18 cellular contexts compared by ENCODE assay signal in the genomic region with DNA sequence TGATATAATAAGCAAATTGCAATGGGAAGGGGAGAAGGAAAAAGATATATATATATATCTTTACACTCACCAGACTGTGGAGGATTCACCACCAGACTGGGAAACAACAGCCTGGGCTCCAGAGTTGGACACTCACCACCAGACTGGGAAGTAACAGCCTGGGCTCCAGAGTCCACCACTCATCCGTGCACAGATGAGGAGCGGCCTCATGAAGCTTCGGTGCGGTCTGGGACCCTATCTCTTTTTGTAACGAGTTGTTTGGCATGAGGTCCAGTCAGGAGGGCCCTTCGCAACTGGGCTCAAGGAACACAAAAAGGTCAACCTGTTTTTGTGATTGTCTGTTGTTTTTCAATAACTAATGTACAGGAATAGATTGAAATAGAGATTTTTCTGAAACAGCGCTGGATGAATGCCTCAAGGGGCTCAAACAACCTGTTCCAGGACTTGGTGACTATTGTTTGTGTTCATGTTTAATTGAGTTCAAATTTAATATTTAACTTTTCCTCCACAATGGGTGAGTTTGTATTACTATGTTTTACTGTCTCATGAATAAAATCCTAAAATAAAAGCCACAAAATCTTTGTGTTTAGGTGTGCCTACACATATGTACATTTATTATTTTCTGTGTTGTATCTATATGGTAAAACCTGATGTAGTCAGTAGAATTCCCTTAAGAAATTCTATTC. TPM values are rescaled to one million over a fixed set of nuclear protein-coding genes. Genes with fewer than 3 reads are reported as not detected.
DNase-seq lines count a peak whose midpoint lies in the region; ATAC-seq and TF ChIP-seq lines count a peak whose summit lies in the region.
"Had no signal": no experiment of that assay in that cellular context is flagged by ENCODE, and none has a peak within 500 bp of the region (broad histone marks: within the 10 kb centered on the region; RNA-seq: fewer than 3 reads in every experiment).

No MANE protein-coding gene starts in this region.

- TF ChIP-seq RAD21 in liver (IDR thresholded peaks at IDR 0.05): no peak

- DNase-seq in colonic mucosa (peak; percentile 60), renal cortical epithelial cell (ENCODE audit: low read depth) (peak; percentile 73), midbrain (lab: John Stamatoyannopoulos, UW) (no peak), uterus (no peak)
- no peak for DNase-seq in activated CD4-positive, CD25-positive, alpha-beta regulatory T cell treated with anti-CD3 and anti-CD28 coated beads, Interleukin-2, amount 50 U/mL, for 72 hours
- DNase-seq: ACHN, COR-L47, DMS153, H7, NCI-H187 treated with DMSO at 0.1 percent for 48 hours, NCI-H345, NCI-H69, RPMI8226, SIG-M5 had no signal

- H3K27me3 ChIP-seq in DOHH2 (ENCODE audit: control insufficient read depth, low read length): no peaks in the 10 kb centered on the region
- H3K27me3 ChIP-seq in colonic mucosa: no peaks in the 10 kb centered on the region
- no peaks in the 10 kb centered on the region for H3K27me3 ChIP-seq in liver (ENCODE audit: control insufficient read depth in 4 of 4, insufficient read depth in 4 of 4, low read length in 3 of 4)
- no peaks in the 10 kb centered on the region for H3K27me3 ChIP-seq in gastroesophageal sphincter
- H3K27me3 ChIP-seq in uterus: no peaks in the 10 kb centered on the region

- peaks cover 7% of the 10 kb centered on the region for H3F3A ChIP-seq in DOHH2 (ENCODE audit: control insufficient read depth, insufficient read depth)

- H3K9ac ChIP-seq in colonic mucosa (ENCODE audit: low read depth in 2 of 2, low read length in 2 of 2): no peak overlapping the region
- H3K9ac ChIP-seq in liver (ENCODE audit: low read depth in 1 of 2, low read length in 2 of 2): peak overlapping the region in 1 of 2 donors; percentile 39

- H3K27ac ChIP-seq in DOHH2 (ENCODE audit: low read depth, low read length): peak overlapping the region; percentile 92
- peak overlapping the region; percentile 24 for H3K27ac ChIP-seq in colonic mucosa
- no peak overlapping the region for H3K27ac ChIP-seq in liver (ENCODE audit: low read depth in 1 of 2, low read length in 2 of 2)
- H3K27ac ChIP-seq in gastroesophageal sphincter: no peak overlapping the region
- no peak overlapping the region for H3K27ac ChIP-seq in uterus
- H3K27ac ChIP-seq: HL-60 had no signal

- H3K4me1 ChIP-seq in DOHH2 (ENCODE audit: control insufficient read depth, low read length) (peaks cover 78% of the 10 kb centered on the region), colonic mucosa (no peaks in the 10 kb centered on the region), liver (ENCODE audit: control insufficient read depth in 4 of 4, insufficient read depth in 4 of 4, low read length in 3 of 4) (no peaks in the 10 kb centered on the region), gastroesophageal sphincter (no peaks in the 10 kb centered on the region), uterus (no peaks in the 10 kb centered on the region)

- TF ChIP-seq CTCF in DOHH2 (IDR thresholded peaks at IDR 0.05; ENCODE audit: low read depth, low read length, poor library complexity, severe bottlenecking) (no peak), colonic mucosa (IDR thresholded peaks at IDR 0.05) (no peak), liver (IDR thresholded peaks at IDR 0.05; ENCODE audit: low read depth, low read length, missing input control) (no peak), gastroesophageal sphincter (IDR thresholded peaks at IDR 0.05) (no peak), uterus (IDR thresholded peaks at IDR 0.05) (no peak)

- TF ChIP-seq EP300 in gastroesophageal sphincter (IDR thresholded peaks at IDR 0.05): no peak

- no peaks in the 10 kb centered on the region for H3K36me3 ChIP-seq in DOHH2 (ENCODE audit: control insufficient read depth, low read length)
- no peaks in the 10 kb centered on the region for H3K36me3 ChIP-seq in colonic mucosa
- no peaks in the 10 kb centered on the region for H3K36me3 ChIP-seq in liver (ENCODE audit: control insufficient read depth in 4 of 4, insufficient read depth in 3 of 4, low read depth in 1 of 4, low read length in 3 of 4)
- H3K36me3 ChIP-seq in gastroesophageal sphincter: no peaks in the 10 kb centered on the region
- H3K36me3 ChIP-seq in uterus: no peaks in the 10 kb centered on the region

- intact Hi-C loops in colonic mucosa (cut with DNase I) (no loop called here), uterus (cut with DNase I; ENCODE audit: low total_unique reads) (no loop called here)

- H3K79me2 ChIP-seq in DOHH2 (ENCODE audit: control insufficient read depth, low read length): peaks cover 12% of the 10 kb centered on the region

- H3K4me3 ChIP-seq in DOHH2 (ENCODE audit: low read length) (peak overlapping the region; percentile 67), colonic mucosa (no peak overlapping the region), liver (ENCODE audit: low read depth in 1 of 3, low read length in 3 of 3) (peak overlapping the region in 1 of 3 donors; percentile 1), gastroesophageal sphincter (no peak overlapping the region), uterus (no peak overlapping the region)

- ATAC-seq in gastroesophageal sphincter: no peak

- H3K9me3 ChIP-seq in DOHH2 (ENCODE audit: control insufficient read depth, insufficient read depth, low read length): no peaks in the 10 kb centered on the region
- no peaks in the 10 kb centered on the region for H3K9me3 ChIP-seq in colonic mucosa
- no peaks in the 10 kb centered on the region for H3K9me3 ChIP-seq in liver (ENCODE audit: control insufficient read depth in 4 of 4, low read length in 3 of 4)
- no peaks in the 10 kb centered on the region for H3K9me3 ChIP-seq in gastroesophageal sphincter
- no peaks in the 10 kb centered on the region for H3K9me3 ChIP-seq in uterus

- TF ChIP-seq POLR2A in gastroesophageal sphincter (IDR thresholded peaks at IDR 0.05) (no peak), uterus (IDR thresholded peaks at IDR 0.05) (no peak)

- H3K9me2 ChIP-seq in DOHH2 (replicated peaks; ENCODE audit: control insufficient read depth, low read length): no peaks in the 10 kb centered on the region

- peak overlapping the region; percentile 68 for H3K4me2 ChIP-seq in DOHH2 (ENCODE audit: low read length)

- no peaks in the 10 kb centered on the region for H4K20me1 ChIP-seq in DOHH2 (ENCODE audit: control insufficient read depth, insufficient read depth, low read depth, low read length)

- WGBS in liver: 54% methylated on average over 7 of the region's 7 CpGs
- WGBS in gastroesophageal sphincter (ENCODE audit: low coverage in 1 of 2), 2 donors: 89 to 100% methylated on average over 2 to 7 of the region's 7 CpGs

TF ChIP-seq in liver, 16 proteins besides CTCF, POLR2A, EP300 and RAD21:
- TF ChIP-seq SP1 (IDR thresholded peaks at IDR 0.05) (peak; percentile 32), HNF4A (conservative IDR thresholded peaks at IDR 0.05) (peak; percentile 45 to 53), GABPA (IDR thresholded peaks at IDR 0.05 in 1 of 2, conservative IDR thresholded peaks at IDR 0.05 in 1 of 2) (no peak)
TF ChIP-seq in liver: peak in this region for 2.

RNA-seq across cellular contexts. Expression of a gene that starts 40.1 kb away (rescaled TPM):
- 1,000 to 10,000 TPM; 1,313 to 1,485 TPM for total RNA-seq in colonic mucosa
- total RNA-seq in liver: 10 to 100 TPM in 1 of 2 donors, 1 to 10 TPM in 1; 7.0 to 23.1 TPM
- polyA plus RNA-seq in liver: 10 to 100 TPM; 47.8 to 99.5 TPM
- total RNA-seq in renal cortical epithelial cell: 221 and 239 TPM in 2 replicates
- total RNA-seq in gastroesophageal sphincter: 100 to 1,000 TPM in 2 of 4 donors, 10 to 100 TPM in 2; 57.6 to 155 (median 106) TPM
- total RNA-seq in uterus: 100 to 1,000 TPM in 1 of 4 donors, 10 to 100 TPM in 3; 21.8 to 189 (median 34.6) TPM

RNA-seq across cellular contexts. Expression of a gene that starts 44.2 kb away (rescaled TPM):
- 1 to 10 TPM; 6.6 to 7.7 TPM for total RNA-seq in colonic mucosa
- total RNA-seq in liver: 10 to 100 TPM in 1 of 2 donors, 1 to 10 TPM in 1; 6.5 to 16.2 TPM
- 10 to 100 TPM in 1 of 2 donors, 1 to 10 TPM in 1; 6.1 to 13.1 TPM for polyA plus RNA-seq in liver
- total RNA-seq in renal cortical epithelial cell: 9.9 and 19.8 TPM in 2 replicates
- total RNA-seq in gastroesophageal sphincter: 10 to 100 TPM; 14.7 to 17.5 (median 16.1) TPM
- 10 to 100 TPM; 11.5 to 56.4 (median 18.3) TPM for total RNA-seq in uterus

Comparison
In these comparisons a context has a peak if more than half of its experiments do, and no peak if none do; other contexts are left out.
1. H3K27ac ChIP-seq: peak in DOHH2 (single experiment) and colonic mucosa (single experiment); none in liver (0 of 2), gastroesophageal sphincter (0 of 4) and uterus (0 of 2).
2. DNase-seq: peak in colonic mucosa (single experiment) and renal cortical epithelial cell (single experiment); none in midbrain (single experiment), activated CD4-positive, CD25-positive, alpha-beta regulatory T cell treated with anti-CD3 and anti-CD28 coated beads, Interleukin-2, amount 50 U/mL, for 72 hours (single experiment) and uterus (0 of 2).